ENCODE assay signal across 22 cellular contexts in the genomic region with DNA sequence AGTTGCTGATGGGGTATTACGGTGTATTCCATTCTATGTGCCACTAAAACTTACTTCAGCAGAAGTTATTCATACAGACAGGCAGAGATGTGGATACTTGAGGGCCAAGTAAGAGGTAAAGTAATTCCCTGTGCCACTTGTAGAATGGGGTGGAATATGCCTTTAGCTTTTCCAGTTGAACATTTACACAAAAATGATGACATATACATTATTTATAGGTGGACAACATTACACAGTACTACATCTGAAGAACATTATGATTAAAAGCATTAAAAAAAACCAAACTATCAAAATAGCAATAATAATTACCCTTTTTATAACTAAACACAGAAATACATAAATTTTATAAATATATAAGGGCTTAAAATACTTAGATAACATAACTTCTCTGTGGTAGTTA. TPM values are rescaled to one million over a fixed set of nuclear protein-coding genes. Genes with fewer than 3 reads are reported as not detected.
DNase-seq lines count a peak whose midpoint lies in the region; ATAC-seq, FAIRE-seq and TF ChIP-seq lines count a peak whose summit lies in the region.
"Had no signal": no experiment of that assay in that cellular context is flagged by ENCODE, and none has a peak within 500 bp of the region (broad histone marks: within the 10 kb centered on the region; RNA-seq: fewer than 3 reads in every experiment).

No MANE protein-coding gene starts in this region.

- no peak overlapping the region for H2BK5ac ChIP-seq in mesendoderm (ENCODE audit: low read length)

- CTCF ChIA-PET in HepG2 (lab: Yijun Ruan, JAX; ENCODE audit: low intra/inter-chr PET ratio, low total read pairs) (no interaction called here), K562 (lab: Yijun Ruan, JAX; ENCODE audit: low intra/inter-chr PET ratio) (no interaction called here)
- CTCF ChIA-PET in activated CD4-positive, alpha-beta T cell treated with anti-CD3 and anti-CD28 coated beads, Interleukin-2, amount 10 ng/mL, durations not matched to agents 7 days and 5 days (lab: Charles Lee): no interaction called here

- DNase-seq in HepG2 (ENCODE audit: low spot score) (no peak), right lobe of liver (no peak), K562 (ENCODE audit: extremely low read depth in 1 of 4, low spot score in 3 of 4) (no peak), mesendoderm (no peak), H54 (ENCODE audit: insufficient read length, low spot score) (no peak)
- DNase-seq in activated CD4-positive, alpha-beta T cell treated with anti-CD3 and anti-CD28 coated beads, Interleukin-2, amount 10 ng/mL, durations not matched to agents 7 days and 5 days: no peak
- DNase-seq: ACHN; BE2C; C1 segment of cervical spinal cord; CD4-positive, alpha-beta memory T cell; CD4-positive, CD25-positive, alpha-beta regulatory T cell; CD8-positive, alpha-beta memory T cell; COR-L47; DMS 273 treated with DMSO at 0.1 percent for 48 hours; DMS79 treated with DMSO at 0.1 percent for 48 hours; GF-D8 had no signal

- FAIRE-seq in HepG2 (lab: Jason Lieb, UNC): no peak
- FAIRE-seq in K562 (lab: Jason Lieb, UNC): no peak
- no peak for FAIRE-seq in H54 (lab: Jason Lieb, UNC)
- FAIRE-seq: GM12891 had no signal

- WGBS in HepG2 (ENCODE audit: low lambda C conversion rate): 0% methylated on average over 1 of the region's 1 CpG
- WGBS in right lobe of liver (ENCODE audit: insufficient coverage, low coverage, low lambda C conversion rate, missing lambda C conversion rate): 75% methylated on average over 1 of the region's 1 CpG
- 0% methylated on average over 1 of the region's 1 CpG for WGBS in K562 (ENCODE audit: insufficient coverage, low coverage, missing lambda C conversion rate)
- no CpG with 5 or more reads among the region's 1 CpG for WGBS in mesendoderm (ENCODE audit: extremely low coverage, insufficient coverage, low lambda C conversion rate)

- no peaks in the 10 kb centered on the region for H3K9me3 Mint-ChIP-seq in activated CD4-positive, alpha-beta T cell treated with anti-CD3 and anti-CD28 coated beads, Interleukin-2, amount 10 ng/mL, durations not matched to agents 7 days and 5 days

- POLR2A ChIA-PET in HepG2 (lab: Yijun Ruan, JAX): no interaction called here
- POLR2A ChIA-PET in K562 (lab: Yijun Ruan, JAX): no interaction called here
- POLR2A ChIA-PET in activated CD4-positive, alpha-beta T cell treated with anti-CD3 and anti-CD28 coated beads, Interleukin-2, amount 10 ng/mL, durations not matched to agents 7 days and 5 days (lab: Charles Lee): no interaction called here

- no peaks in the 10 kb centered on the region for H3K9me3 ChIP-seq in HepG2 (ENCODE audit: low read length)
- no peaks in the 10 kb centered on the region for H3K9me3 ChIP-seq in right lobe of liver
- H3K9me3 ChIP-seq in K562 (replicated peaks; ENCODE audit: control insufficient read depth, insufficient read depth, low read depth, low read length): no peaks in the 10 kb centered on the region
- H3K9me3 ChIP-seq: BE2C, BLaER1 had no signal

- no peak overlapping the region for H3K4me3 ChIP-seq in HepG2 (replicated peaks in 1 of 3; ENCODE audit: insufficient read depth in 1 of 3, low read depth in 2 of 3, low read length in 3 of 3)
- no peak overlapping the region for H3K4me3 ChIP-seq in right lobe of liver
- no peak overlapping the region for H3K4me3 ChIP-seq in K562
- no peak overlapping the region for H3K4me3 ChIP-seq in mesendoderm (ENCODE audit: low read length)
- H3K4me3 ChIP-seq: BLaER1 had no signal

- no peak overlapping the region for H3K27ac ChIP-seq in HepG2 (ENCODE audit: extremely low read length, insufficient read depth, low read length)
- no peak overlapping the region for H3K27ac ChIP-seq in right lobe of liver
- no peak overlapping the region for H3K27ac ChIP-seq in K562 (ENCODE audit: extremely low read depth, low read depth, low read length)
- no peak overlapping the region for H3K27ac ChIP-seq in mesendoderm (ENCODE audit: low read depth, low read length)
- H3K27ac ChIP-seq: 22Rv1, BLaER1 had no signal

- no peak overlapping the region for H3K4me3 Mint-ChIP-seq in activated CD4-positive, alpha-beta T cell treated with anti-CD3 and anti-CD28 coated beads, Interleukin-2, amount 10 ng/mL, durations not matched to agents 7 days and 5 days
- H3K4me3 Mint-ChIP-seq: CD14-positive monocyte; CD4-positive, alpha-beta memory T cell; CD8-positive, alpha-beta memory T cell had no signal

- H3K36me3 ChIP-seq in HepG2 (replicated peaks in 1 of 2; ENCODE audit: control insufficient read depth in 1 of 2, insufficient read depth in 2 of 2, low read length in 2 of 2): no peaks in the 10 kb centered on the region
- no peaks in the 10 kb centered on the region for H3K36me3 ChIP-seq in right lobe of liver
- no peaks in the 10 kb centered on the region for H3K36me3 ChIP-seq in K562 (ENCODE audit: control insufficient read depth, insufficient read depth, low read length)
- no peaks in the 10 kb centered on the region for H3K36me3 ChIP-seq in mesendoderm (ENCODE audit: control insufficient read depth, insufficient read depth, low read length)
- H3K36me3 ChIP-seq: BE2C, BLaER1 had no signal

- peak overlapping the region; percentile 98 for H2BK15ac ChIP-seq in mesendoderm (replicated peaks; ENCODE audit: low read depth)

- no peak overlapping the region for H3K56ac ChIP-seq in mesendoderm (ENCODE audit: low read length)

- no peak overlapping the region for H3K27ac Mint-ChIP-seq in activated CD4-positive, alpha-beta T cell treated with anti-CD3 and anti-CD28 coated beads, Interleukin-2, amount 10 ng/mL, durations not matched to agents 7 days and 5 days
- H3K27ac Mint-ChIP-seq: CD14-positive monocyte; CD4-positive, alpha-beta memory T cell; CD4-positive, CD25-positive, alpha-beta regulatory T cell; CD8-positive, alpha-beta memory T cell had no signal

- in situ Hi-C loops in HepG2 (cut with HindIII; ENCODE audit: extremely low pct_ligation_motif_present, low pct_unique_long_range_greater_than_20kb): loop anchor here (10.0 kb wide), 1 partner anchor 248 kb away; no protein-coding TSS in a partner anchor
- in situ Hi-C loops in K562 (cut with MboI): no loop called here

- H3K4me1 ChIP-seq in HepG2 (ENCODE audit: insufficient read depth, low read length): no peaks in the 10 kb centered on the region
- no peaks in the 10 kb centered on the region for H3K4me1 ChIP-seq in right lobe of liver
- no peaks in the 10 kb centered on the region for H3K4me1 ChIP-seq in K562 (replicated peaks in 1 of 2; ENCODE audit: control insufficient read depth in 2 of 2, insufficient read depth in 2 of 2, low read length in 2 of 2)
- no peaks in the 10 kb centered on the region for H3K4me1 ChIP-seq in mesendoderm (ENCODE audit: control insufficient read depth, low read depth, low read length)
- H3K4me1 ChIP-seq: BLaER1 had no signal

- H2BK120ac ChIP-seq in mesendoderm (ENCODE audit: low read depth, low read length): no peak overlapping the region

- no peaks in the 10 kb centered on the region for H3K79me1 ChIP-seq in mesendoderm (ENCODE audit: low read length)

- TF ChIP-seq RAD21 in HepG2 (CRISPR knock-in tag; IDR thresholded peaks at IDR 0.05) (no peak), K562 (CRISPR knock-in tag; conservative IDR thresholded peaks at IDR 0.05 in 1 of 2, IDR thresholded peaks at IDR 0.05 in 1 of 2) (no peak)

- H3K27me3 ChIP-seq in HepG2 (ENCODE audit: control insufficient read depth in 1 of 2, insufficient read depth in 2 of 2, low read length in 2 of 2): peaks cover 0 to 9% of the 10 kb centered on the region in 2 experiments; a peak in 3 of 5 replicates
- H3K27me3 ChIP-seq in right lobe of liver: no peaks in the 10 kb centered on the region
- H3K27me3 ChIP-seq in K562 (ENCODE audit: control insufficient read depth in 2 of 2, insufficient read depth in 2 of 2, low read length in 2 of 2): no peaks in the 10 kb centered on the region
- no peaks in the 10 kb centered on the region for H3K27me3 ChIP-seq in mesendoderm (ENCODE audit: insufficient read depth, low read length, poor library complexity)
- H3K27me3 ChIP-seq: BE2C, BLaER1 had no signal

- H3K4me1 Mint-ChIP-seq in activated CD4-positive, alpha-beta T cell treated with anti-CD3 and anti-CD28 coated beads, Interleukin-2, amount 10 ng/mL, durations not matched to agents 7 days and 5 days: no peaks in the 10 kb centered on the region
- H3K4me1 Mint-ChIP-seq: CD14-positive monocyte; CD4-positive, alpha-beta memory T cell; CD4-positive, CD25-positive, alpha-beta regulatory T cell; CD8-positive, alpha-beta memory T cell had no signal

- H3K79me2 ChIP-seq in HepG2 (ENCODE audit: insufficient read depth, low read length) (no peaks in the 10 kb centered on the region), K562 (ENCODE audit: control insufficient read depth, insufficient read depth, low read length) (no peaks in the 10 kb centered on the region), mesendoderm (ENCODE audit: control insufficient read depth, insufficient read depth, low read length) (no peaks in the 10 kb centered on the region)

- peak overlapping the region; percentile 51 for H3K18ac ChIP-seq in mesendoderm (ENCODE audit: low read length)

- no peak for TF ChIP-seq POLR2A in HepG2 (IDR thresholded peaks at IDR 0.05; ENCODE audit: insufficient read depth in 1 of 2, low read depth in 2 of 2, low read length in 2 of 2)
- no peak for TF ChIP-seq POLR2A in right lobe of liver (IDR thresholded peaks at IDR 0.05)
- TF ChIP-seq POLR2A in K562 (conservative IDR thresholded peaks at IDR 0.05): no peak
- TF ChIP-seq POLR2A in H54 (IDR thresholded peaks at IDR 0.05; ENCODE audit: low read depth, low read length): no peak

- no peak overlapping the region for H3K4ac ChIP-seq in mesendoderm (ENCODE audit: low read depth, low read length)

- no peak overlapping the region for H4K5ac ChIP-seq in mesendoderm (ENCODE audit: low read length)

- TF ChIP-seq CTCF in HepG2 (CRISPR knock-in tag; IDR thresholded peaks at IDR 0.05) (no peak), right lobe of liver (IDR thresholded peaks at IDR 0.05) (no peak), K562 (IDR thresholded peaks at IDR 0.05 in 2 of 3, conservative IDR thresholded peaks at IDR 0.05 in 1 of 3; ENCODE audit: insufficient read depth in 2 of 3, low read depth in 1 of 3, low read length in 3 of 3) (no peak)

- H2AFZ ChIP-seq in HepG2 (ENCODE audit: low read length) (no peak overlapping the region), K562 (ENCODE audit: low read depth, low read length) (no peak overlapping the region)

- no peak overlapping the region for H4K8ac ChIP-seq in mesendoderm (ENCODE audit: low read depth, low read length)

- H3K36me3 Mint-ChIP-seq in activated CD4-positive, alpha-beta T cell treated with anti-CD3 and anti-CD28 coated beads, Interleukin-2, amount 10 ng/mL, durations not matched to agents 7 days and 5 days (ENCODE audit: low read depth): no peaks in the 10 kb centered on the region
- H3K36me3 Mint-ChIP-seq: CD14-positive monocyte; CD4-positive, alpha-beta memory T cell; CD4-positive, CD25-positive, alpha-beta regulatory T cell; CD8-positive, alpha-beta memory T cell had no signal

- no peak for ATAC-seq in HepG2
- no peak for ATAC-seq in right lobe of liver
- ATAC-seq in K562: no peak
- no peak for ATAC-seq in GM18861 (IDR thresholded peaks at IDR 0.05; ENCODE audit: unreplicated experiment)

- no peak overlapping the region for H2AK5ac ChIP-seq in mesendoderm (ENCODE audit: low read length)

- TF ChIP-seq EP300 in HepG2 (IDR thresholded peaks at IDR 0.05; ENCODE audit: low read depth in 2 of 2, low read length in 2 of 2) (no peak), HepG2 (CRISPR knock-in tag; IDR thresholded peaks at IDR 0.05; ENCODE audit: borderline replicate concordance) (no peak), K562 (IDR thresholded peaks at IDR 0.05; ENCODE audit: low read length) (no peak)

- H3K9ac ChIP-seq in HepG2 (ENCODE audit: insufficient read depth, low read depth, low read length) (no peak overlapping the region), K562 (ENCODE audit: insufficient read depth in 1 of 2, low read depth in 2 of 2, low read length in 2 of 2) (no peak overlapping the region), mesendoderm (ENCODE audit: low read length) (no peak overlapping the region)
- H3K9ac ChIP-seq: BLaER1 had no signal

- no peaks in the 10 kb centered on the region for H3K9me1 ChIP-seq in K562 (ENCODE audit: control insufficient read depth, insufficient read depth, low read length)

- intact Hi-C loops in HepG2 (cut with micrococcal nuclease; ENCODE audit: unreplicated experiment): loop anchor here (10.0 kb wide), 1 partner anchor 648 kb away; no protein-coding TSS in a partner anchor
- intact Hi-C loops in right lobe of liver (cut with DNase I): loop anchor here in 1 of 2 donors (10.0 kb wide), 1 partner anchor 238 kb away; no protein-coding TSS in a partner anchor
- intact Hi-C loops in K562 (cut with micrococcal nuclease): no loop called here

- peaks cover 12% of the 10 kb centered on the region for H3K27me3 Mint-ChIP-seq in activated CD4-positive, alpha-beta T cell treated with anti-CD3 and anti-CD28 coated beads, Interleukin-2, amount 10 ng/mL, durations not matched to agents 7 days and 5 days
- H3K27me3 Mint-ChIP-seq: CD4-positive, CD25-positive, alpha-beta regulatory T cell; CD8-positive, alpha-beta memory T cell had no signal

- BruUV-seq in HepG2 (replicated peaks; lab: Mats Ljungman, UMichigan) (no TSS peak), K562 (replicated peaks; lab: Mats Ljungman, UMichigan) (no TSS peak)

- H3K4me2 ChIP-seq in HepG2 (ENCODE audit: low read depth, low read length) (no peak overlapping the region), K562 (ENCODE audit: insufficient read depth, low read length) (no peak overlapping the region), mesendoderm (ENCODE audit: low read length) (no peak overlapping the region)
- H3K4me2 ChIP-seq: BLaER1 had no signal

- H4K20me1 ChIP-seq in HepG2 (ENCODE audit: insufficient read depth, low read length): no peaks in the 10 kb centered on the region
- no peaks in the 10 kb centered on the region for H4K20me1 ChIP-seq in K562 (replicated peaks; ENCODE audit: control insufficient read depth, insufficient read depth, low read length)
- H4K20me1 ChIP-seq: BLaER1 had no signal

- no peak overlapping the region for H3K23ac ChIP-seq in mesendoderm (ENCODE audit: low read length)

RNA-seq across cellular contexts. Expression of gene SEMA3E, which starts 3.5 kb away (rescaled TPM):
- not detected in 2 replicates for total RNA-seq in HepG2 (2016; rRNA removed; fragmentation: Illumina TruSeq; extraction: Trizol)
- total RNA-seq in HepG2 (2016; cell fraction: cytosol; rRNA removed; fragmentation: Illumina TruSeq; extraction: Trizol; ENCODE audit: low read depth): not detected in 2 replicates
- total RNA-seq in HepG2 (2016; cell fraction: insoluble cytoplasmic fraction; rRNA removed; fragmentation: Illumina TruSeq; extraction: Trizol): not detected in 2 replicates
- total RNA-seq in HepG2 (2016; cell fraction: membrane; rRNA removed; fragmentation: Illumina TruSeq; extraction: Trizol): not detected in 2 replicates
- total RNA-seq in HepG2 (2016; cell fraction: nucleus; rRNA removed; fragmentation: Illumina TruSeq; extraction: Trizol): not detected in 2 replicates
- not detected in 2 replicates for polyA plus RNA-seq in HepG2 (2011; rRNA removed)
- not detected in 2 replicates for polyA plus RNA-seq in HepG2 (2011; cell fraction: cytosol; rRNA removed)
- polyA plus RNA-seq in HepG2 (2011; cell fraction: nucleus; rRNA removed): not detected in 2 replicates
- polyA plus RNA-seq in HepG2 (2012): not detected in 2 replicates
- not detected in 2 replicates for polyA plus RNA-seq in HepG2 (2016; cell fraction: cytosol; fragmentation: Illumina TruSeq; extraction: Trizol; ENCODE audit: low read depth)
- not detected in 2 replicates for polyA plus RNA-seq in HepG2 (2016; cell fraction: insoluble cytoplasmic fraction; fragmentation: Illumina TruSeq; extraction: Trizol; ENCODE audit: low read depth)
- not detected in 2 replicates for polyA plus RNA-seq in HepG2 (2016; cell fraction: membrane; fragmentation: Illumina TruSeq; extraction: Trizol; ENCODE audit: low read depth)
- not detected in 2 replicates for polyA plus RNA-seq in HepG2 (2016; cell fraction: nucleus; fragmentation: Illumina TruSeq; extraction: Trizol; ENCODE audit: insufficient read depth, low read depth)
- polyA minus RNA-seq in HepG2 (2011; rRNA and poly(A)+ RNA removed; ENCODE audit: low replicate concordance): not detected in 2 replicates
- not detected in 2 replicates for polyA minus RNA-seq in HepG2 (2011; cell fraction: cytosol; rRNA and poly(A)+ RNA removed)
- not detected in 2 replicates for polyA minus RNA-seq in HepG2 (2011; cell fraction: nucleus; rRNA and poly(A)+ RNA removed)
- total RNA-seq in right lobe of liver: 1 to 10 TPM in 1 of 6 experiments, under 1 TPM in 5; 0.06 to 1.0 (median 0.32) TPM
- 0.21 TPM in 1 of 2 replicates, not detected in the other for total RNA-seq in K562 (2011; cell fraction: chromatin; rRNA removed; ENCODE audit: low replicate concordance)
- 0.17 and 0.26 TPM in 2 replicates for total RNA-seq in K562 (2011; cell fraction: nucleolus; rRNA removed)
- total RNA-seq in K562 (2011; cell fraction: nucleoplasm; rRNA removed): 0.15 TPM in 1 of 2 replicates, not detected in the other
- total RNA-seq in K562 (2014; rRNA removed): 0.08 and 1.4 TPM in 2 replicates
- 0.06 and 0.25 TPM in 2 replicates for total RNA-seq in K562 (2014; rRNA removed; fragmentation: Illumina TruSeq; extraction: Trizol)
- total RNA-seq in K562 (2015; rRNA removed; fragmentation: Illumina TruSeq; extraction: Trizol): 0.14 TPM in 1 of 2 replicates, not detected in the other
- 0.04 TPM in 1 of 2 replicates, not detected in the other for total RNA-seq in K562 (2021)
- 0.08 TPM in 1 of 2 replicates, not detected in the other for polyA plus RNA-seq in K562 (2011; rRNA removed)
- polyA plus RNA-seq in K562 (2011; cell fraction: cytosol; rRNA removed): 0.10 TPM in 1 of 2 replicates, not detected in the other
- 0.01 and 0.03 TPM in 2 replicates for polyA plus RNA-seq in K562 (2011; cell fraction: nucleus; rRNA removed)
- polyA plus RNA-seq in K562 (2012): 0.06 and 0.18 TPM in 2 replicates
- 0.01 and 0.07 TPM in 2 replicates for polyA plus RNA-seq in K562 (2014; fragmentation: Illumina TruSeq; extraction: Trizol)
- polyA plus RNA-seq in K562 (2014; fragmentation: Nextera tagmentation; extraction: Ambion mirVana): under 1 TPM; 0.08 to 0.20 TPM
- not detected in 2 replicates for polyA plus RNA-seq in K562 (2014; rRNA removed)
- 0.35 TPM in 1 of 2 replicates, not detected in the other for polyA minus RNA-seq in K562 (2011; rRNA and poly(A)+ RNA removed)
- polyA minus RNA-seq in K562 (2011; cell fraction: cytosol; rRNA and poly(A)+ RNA removed): not detected in 2 replicates
- 1.1 TPM in 1 of 2 replicates, not detected in the other for polyA minus RNA-seq in K562 (2011; cell fraction: nucleus; rRNA and poly(A)+ RNA removed)
- polyA plus RNA-seq in mesendoderm (2013, experiment 1 of 2): 3.0 TPM
- polyA plus RNA-seq in mesendoderm (2013, experiment 2 of 2): 2.9 TPM
- total RNA-seq in activated CD4-positive, alpha-beta T cell treated with anti-CD3 and anti-CD28 coated beads, Interleukin-2, amount 10 ng/mL, durations not matched to agents 7 days and 5 days: not detected
- total RNA-seq: A673; CD4-positive, alpha-beta memory T cell; CD4-positive, CD25-positive, alpha-beta regulatory T cell; CD8-positive, alpha-beta memory T cell had no signal
- polyA plus RNA-seq: CD14-positive monocyte; CD4-positive, alpha-beta memory T cell; CD4-positive, CD25-positive, alpha-beta regulatory T cell; CD8-positive, alpha-beta memory T cell had no signal

Comparison
In these comparisons a context has a peak if more than half of its experiments do, and no peak if none do; other contexts are left out.
1. Of the 241 proteins assayed by ChIP-seq in both HepG2 and K562: peak only in HepG2: none; only in K562: none; in both: MAFF and MAFK; in neither: 239.